8 cellular contexts compared by ENCODE assay signal in genomic region chr4:180449395-180449956, GRCh38.
DNase-seq lines count a peak whose midpoint lies in the region; ATAC-seq and TF ChIP-seq lines count a peak whose summit lies in the region.

No MANE protein-coding gene starts in this region.

- intact Hi-C loops in left ventricle myocardium inferior (cut with micrococcal nuclease) (no loop called here), left ventricle myocardium superior (cut with micrococcal nuclease) (no loop called here), sigmoid colon (cut with DNase I) (loop anchor here (2.0 kb wide), 1 partner anchor 217 kb away; no protein-coding TSS in a partner anchor)

- H3K36me3 ChIP-seq in left ventricle myocardium inferior (no peaks in the 10 kb centered on the region), sigmoid colon (no peaks in the 10 kb centered on the region)

- no peaks in the 10 kb centered on the region for H3K9me3 Mint-ChIP-seq in glutamatergic neuron (ENCODE audit: unreplicated experiment)

- TF ChIP-seq POLR2A in sigmoid colon (IDR thresholded peaks at IDR 0.05) = no peak

- TF ChIP-seq EP300 in sigmoid colon (IDR thresholded peaks at IDR 0.05) = no peak

- WGBS in sigmoid colon, 2 donors = 33 to 50% methylated on average over 6 of the region's 6 CpGs

- no peak for DNase-seq in left ventricle myocardium inferior
- no peak for DNase-seq in left ventricle myocardium superior
- peak; percentile 79 for DNase-seq in HPDE6-E6E7 (ENCODE audit: extremely low spot score)
- DNase-seq in RPMI8226 = peak; percentile 37
- peak; percentile 68 for DNase-seq in glutamatergic neuron
- no peak for DNase-seq in sigmoid colon
- no peak for DNase-seq in stimulated activated CD4-positive, alpha-beta T cell treated with anti-CD3 and anti-CD28 coated beads, Interleukin-4, amount 100 ng/mL, for 1 hour
- DNase-seq in dermis blood vessel endothelial cell = no peak

- H3K36me3 Mint-ChIP-seq in glutamatergic neuron (ENCODE audit: unreplicated experiment) = no peaks in the 10 kb centered on the region

- no peaks in the 10 kb centered on the region for H3K27me3 Mint-ChIP-seq in glutamatergic neuron (ENCODE audit: unreplicated experiment)

- H3K4me1 ChIP-seq in left ventricle myocardium inferior (no peaks in the 10 kb centered on the region), sigmoid colon (no peaks in the 10 kb centered on the region)

- H3K9me3 ChIP-seq in left ventricle myocardium inferior (replicated peaks) (no peaks in the 10 kb centered on the region), sigmoid colon (no peaks in the 10 kb centered on the region)

- H3K27ac ChIP-seq in left ventricle myocardium inferior (replicated peaks) = no peak overlapping the region
- H3K27ac ChIP-seq in sigmoid colon = no peak overlapping the region

- ATAC-seq in left ventricle myocardium superior = no peak

- peaks cover 1% of the 10 kb centered on the region for H3K4me1 Mint-ChIP-seq in glutamatergic neuron (ENCODE audit: low read depth, unreplicated experiment)

- H3K27ac Mint-ChIP-seq in glutamatergic neuron (ENCODE audit: unreplicated experiment) = no peak overlapping the region

- peak; percentile 13 for TF ChIP-seq CTCF in left ventricle myocardium inferior (IDR thresholded peaks at IDR 0.05; ENCODE audit: borderline replicate concordance)
- TF ChIP-seq CTCF in glutamatergic neuron (IDR thresholded peaks at IDR 0.05; ENCODE audit: partially characterized antibody, unreplicated experiment) = peak; percentile 71
- TF ChIP-seq CTCF in sigmoid colon (IDR thresholded peaks at IDR 0.05) = peak in 1 of 4 experiments; percentile 4

- H3K4me3 ChIP-seq in left ventricle myocardium inferior = no peak overlapping the region
- no peak overlapping the region for H3K4me3 ChIP-seq in sigmoid colon

- H3K27me3 ChIP-seq in left ventricle myocardium inferior (ENCODE audit: low read depth) (no peaks in the 10 kb centered on the region), sigmoid colon (no peaks in the 10 kb centered on the region)

- peak overlapping the region; percentile 38 for H3K4me3 Mint-ChIP-seq in glutamatergic neuron (ENCODE audit: unreplicated experiment)

Comparison
In these comparisons a context has a peak if more than half of its experiments do, and no peak if none do; other contexts are left out.
1. DNase-seq: peak in HPDE6-E6E7 (single experiment), RPMI8226 (single experiment) and glutamatergic neuron (single experiment); none in left ventricle myocardium inferior (single experiment), left ventricle myocardium superior (single experiment), sigmoid colon (single experiment), stimulated activated CD4-positive, alpha-beta T cell treated with anti-CD3 and anti-CD28 coated beads, Interleukin-4, amount 100 ng/mL, for 1 hour (single experiment) and dermis blood vessel endothelial cell (single experiment).